9 cellular contexts compared by ENCODE assay signal in genomic region chr7:150962743-150963399, GRCh38. TPM values are rescaled to one million over a fixed set of nuclear protein-coding genes. Genes with fewer than 3 reads are reported as not detected.
A peak's percentile ranks its signal among the peaks of the same experiment; 100 is the strongest.
DNase-seq lines count a peak whose midpoint lies in the region; ATAC-seq and TF ChIP-seq lines count a peak whose summit lies in the region.
"Had no signal": no experiment of that assay in that cellular context is flagged by ENCODE, and none has a peak within 500 bp of the region (broad histone marks: within the 10 kb centered on the region; RNA-seq: fewer than 3 reads in every experiment).

No MANE protein-coding gene starts in this region.

- no peak overlapping the region for H3K4me3 ChIP-seq in CD4-positive, alpha-beta memory T cell (ENCODE audit: low read length in 2 of 2)
- H3K4me3 ChIP-seq in LNCaP clone FGC (ENCODE audit: low read depth, low read length) = no peak overlapping the region
- no peak overlapping the region for H3K4me3 ChIP-seq in dorsolateral prefrontal cortex
- H3K4me3 ChIP-seq in mesodermal cell (ENCODE audit: extremely low read depth, insufficient read depth, low read length, poor library complexity, severe bottlenecking) = no peak overlapping the region
- no peak overlapping the region for H3K4me3 ChIP-seq in stomach

- no peak for TF ChIP-seq EP300 in stomach (IDR thresholded peaks at IDR 0.05)

- ATAC-seq in GM19397 (IDR thresholded peaks at IDR 0.05; ENCODE audit: unreplicated experiment) = peak; percentile 75

- peak; percentile 67 for TF ChIP-seq CTCF in LNCaP clone FGC (IDR thresholded peaks at IDR 0.05; ENCODE audit: control insufficient read depth, extremely low read depth, insufficient read depth)
- TF ChIP-seq CTCF in dorsolateral prefrontal cortex (IDR thresholded peaks at IDR 0.05 in 54 of 56, conservative IDR thresholded peaks at IDR 0.05 in 2 of 56; ENCODE audit: low read depth in 1 of 56, partially characterized antibody in 56 of 56) = peak in 55 of 56 donors; percentile 31 to 97 (median 88)
- TF ChIP-seq CTCF in stomach (IDR thresholded peaks at IDR 0.05) = peak in 5 of 7 experiments; percentile 75 to 90 (median 87)

- H3K36me3 Mint-ChIP-seq in CD4-positive, alpha-beta memory T cell = no peaks in the 10 kb centered on the region

- no peak overlapping the region for H3K4me3 Mint-ChIP-seq in CD4-positive, alpha-beta memory T cell

- H3K36me3 ChIP-seq in CD4-positive, alpha-beta memory T cell (ENCODE audit: insufficient read depth, low read length) = no peaks in the 10 kb centered on the region
- H3K36me3 ChIP-seq in mesodermal cell (ENCODE audit: control insufficient read depth, insufficient read depth, low read length) (no peaks in the 10 kb centered on the region), stomach (no peaks in the 10 kb centered on the region)

- intact Hi-C loops in CD4-positive, alpha-beta memory T cell (cut with micrococcal nuclease) = loop anchor here (1.0 kb wide), 3 partner anchors 23 to 148 kb away; no protein-coding TSS in a partner anchor
- intact Hi-C loops in dorsolateral prefrontal cortex (cut with DNase I) = loop anchor here (1.0 to 5.0 kb wide), 3 partner anchors 25 to 66 kb away; no protein-coding TSS in a partner anchor
- intact Hi-C loops in stomach (cut with DNase I; ENCODE audit: low total_unique reads) = no loop called here

- H3K4me1 Mint-ChIP-seq in CD4-positive, alpha-beta memory T cell = peaks cover 6 to 15% (median 9%) of the 10 kb centered on the region in 4 donors

- no peaks in the 10 kb centered on the region for H3K9me3 Mint-ChIP-seq in CD4-positive, alpha-beta memory T cell

- no peaks in the 10 kb centered on the region for H3K9me3 ChIP-seq in CD4-positive, alpha-beta memory T cell (ENCODE audit: control insufficient read depth in 1 of 2, low read length in 2 of 2)
- H3K9me3 ChIP-seq in mesodermal cell (ENCODE audit: control insufficient read depth, low read length) = no peaks in the 10 kb centered on the region
- H3K9me3 ChIP-seq in stomach = no peaks in the 10 kb centered on the region

- no peaks in the 10 kb centered on the region for H3K27me3 ChIP-seq in CD4-positive, alpha-beta memory T cell (ENCODE audit: insufficient read depth, low read length)
- H3K27me3 ChIP-seq in dorsolateral prefrontal cortex (no peaks in the 10 kb centered on the region), stomach (peaks cover 0 to 49% (median 28%) of the 10 kb centered on the region in 3 donors)

- TF ChIP-seq POLR2A in stomach (IDR thresholded peaks at IDR 0.05) = no peak

- DNase-seq in CD4-positive, alpha-beta memory T cell = peak in 4 of 5 donors; percentile 58 to 63 (median 62)
- DNase-seq in LNCaP clone FGC (ENCODE audit: low read depth) (no peak), dorsolateral prefrontal cortex (peak in 9 of 10 donors; percentile 53 to 82 (median 66)), stomach (peak; percentile 54), NCI-H748 treated with DMSO at 0.1 percent for 48 hours (lab: John Stamatoyannopoulos, UW) (no peak)
- DNase-seq in activated CD4-positive, alpha-beta T cell treated with anti-CD3 and anti-CD28 coated beads, Interleukin-2, amount 50 U/mL, for 24 hours (ENCODE audit: low read depth in 1 of 2, low spot score in 1 of 2) = peak; percentile 31 to 39

- peaks cover 12 to 13% of the 10 kb centered on the region in 2 donors for H3K27me3 Mint-ChIP-seq in CD4-positive, alpha-beta memory T cell

- H3K4me1 ChIP-seq in CD4-positive, alpha-beta memory T cell (ENCODE audit: insufficient read depth, low read length) = peaks cover 21% of the 10 kb centered on the region
- peaks cover 38% of the 10 kb centered on the region for H3K4me1 ChIP-seq in mesodermal cell (ENCODE audit: control insufficient read depth, insufficient read depth, low read length, poor library complexity, severe bottlenecking)
- H3K4me1 ChIP-seq in stomach = peaks cover 0 to 72% (median 40%) of the 10 kb centered on the region in 4 donors

- CTCF ChIA-PET in CD4-positive, alpha-beta memory T cell (lab: Charles Lee; ENCODE audit: partially characterized antibody) = interaction anchor here (0.7 to 5.6 kb wide), 27 partner anchors 9 to 264 kb away, joined by 3 to 86 read pairs (median 8); partner anchors contain the start of genes ABCB8, ABCF2 and NOS3

- WGBS in mesodermal cell (ENCODE audit: insufficient coverage in 2 of 2), 2 experiments = 34 to 42% methylated on average over 14 to 15 of the region's 19 CpGs
- WGBS in stomach, 5 donors = 32 to 44% (median 37%) methylated on average over 10 to 19 of the region's 19 CpGs

- no peak overlapping the region for H3K27ac Mint-ChIP-seq in CD4-positive, alpha-beta memory T cell

- POLR2A ChIA-PET in CD4-positive, alpha-beta memory T cell (lab: Charles Lee; ENCODE audit: partially characterized antibody) = interaction anchor here (0.6 to 1.9 kb wide), 7 partner anchors 11 to 55 kb away, joined by 3 to 10 read pairs (median 5); no protein-coding TSS in a partner anchor

- H3K27ac ChIP-seq in CD4-positive, alpha-beta memory T cell (ENCODE audit: low read depth, low read length) = no peak overlapping the region
- peak overlapping the region in 1 of 59 donors; percentile 89 for H3K27ac ChIP-seq in dorsolateral prefrontal cortex
- peak overlapping the region; percentile 12 for H3K27ac ChIP-seq in mesodermal cell (ENCODE audit: low read depth, low read length, severe bottlenecking)
- peak overlapping the region in 4 of 5 donors; percentile 69 to 80 (median 74) for H3K27ac ChIP-seq in stomach

RNA-seq across cellular contexts. Expression of gene KCNH2, which starts 15.2 kb away (rescaled TPM):
- total RNA-seq in CD4-positive, alpha-beta memory T cell = 1 to 10 TPM; 2.3 to 2.6 TPM
- 1 to 10 TPM; 1.8 to 2.4 TPM for polyA plus RNA-seq in CD4-positive, alpha-beta memory T cell
- total RNA-seq in dorsolateral prefrontal cortex (10 to 100 TPM in 118 of 120 experiments, 1 to 10 TPM in 2; 7.8 to 27.9 (median 19.3) TPM), stomach (10 to 100 TPM in 2 of 5 donors, 1 to 10 TPM in 3; 4.5 to 77.7 (median 8.8) TPM)
- 10.4 TPM for polyA plus RNA-seq in mesodermal cell (2013, experiment 1 of 2)
- 8.6 TPM for polyA plus RNA-seq in mesodermal cell (2013, experiment 2 of 2)
- polyA plus RNA-seq in stomach = 10 to 100 TPM in 1 of 3 donors, 1 to 10 TPM in 2; 4.0 to 13.4 (median 4.2) TPM

RNA-seq across cellular contexts. Expression of gene NOS3, which starts 27.9 kb away (rescaled TPM):
- 1 to 10 TPM; 4.0 to 4.6 TPM for total RNA-seq in CD4-positive, alpha-beta memory T cell
- 10 to 100 TPM in 1 of 2 donors, 1 to 10 TPM in 1; 6.6 to 14.9 TPM for polyA plus RNA-seq in CD4-positive, alpha-beta memory T cell
- total RNA-seq in dorsolateral prefrontal cortex (10 to 100 TPM in 67 of 120 experiments, 1 to 10 TPM in 53; 3.3 to 39.1 (median 10.8) TPM), stomach (10 to 100 TPM in 3 of 5 donors, 1 to 10 TPM in 2; 6.2 to 45.1 (median 27.7) TPM)
- 27.8 TPM for polyA plus RNA-seq in mesodermal cell (2013, experiment 1 of 2)
- 18.2 TPM for polyA plus RNA-seq in mesodermal cell (2013, experiment 2 of 2)
- 1 to 10 TPM; 2.5 to 5.3 (median 4.4) TPM for polyA plus RNA-seq in stomach
- total RNA-seq: LHCN-M2 had no signal

Comparison
In these comparisons a context has a peak if more than half of its experiments do, and no peak if none do; other contexts are left out.
1. DNase-seq: peak in CD4-positive, alpha-beta memory T cell (4 of 5), activated CD4-positive, alpha-beta T cell treated with anti-CD3 and anti-CD28 coated beads, Interleukin-2, amount 50 U/mL, for 24 hours (2 of 2), dorsolateral prefrontal cortex (9 of 10) and stomach (single experiment); none in LNCaP clone FGC (single experiment) and NCI-H748 treated with DMSO at 0.1 percent for 48 hours (single experiment).
2. Peak in every context shown above with its lines, with median percentiles within 50 percentile points of each other: CTCF ChIP-seq.